19 cellular contexts compared by ENCODE assay signal in genomic region chr20:4836473-4836872, GRCh38.
"Had no signal": no experiment of that assay in that cellular context is flagged by ENCODE, and none has a peak within 500 bp of the region (broad histone marks: within the 10 kb centered on the region; RNA-seq: fewer than 3 reads in every experiment).

No MANE protein-coding gene starts in this region.

- H3K4me3 Mint-ChIP-seq: naive thymus-derived CD8-positive, alpha-beta T cell had no signal

- H3K36me3 Mint-ChIP-seq: naive thymus-derived CD8-positive, alpha-beta T cell had no signal

- ATAC-seq: naive thymus-derived CD8-positive, alpha-beta T cell had no signal

- FAIRE-seq: colon, frontal cortex, keratinocyte, small intestine had no signal

- H3K4me1 ChIP-seq: psoas muscle had no signal

- H3K9me3 ChIP-seq: ovary, psoas muscle, thoracic aorta, upper lobe of right lung had no signal

- H3K4me3 ChIP-seq: dorsolateral prefrontal cortex, ovary, psoas muscle, stomach, tibial nerve, upper lobe of right lung had no signal

- H3K27ac ChIP-seq: dorsolateral prefrontal cortex, psoas muscle, upper lobe of right lung had no signal

- DNase-seq: central memory CD4-positive, alpha-beta T cell; effector CD4-positive, alpha-beta T cell; mammary epithelial cell; naive thymus-derived CD8-positive, alpha-beta T cell; occipital lobe; small intestine; stimulated activated CD4-positive, alpha-beta T cell treated with anti-CD3 and anti-CD28 coated beads, Interleukin-15, amount 100 ng/mL, for 24 hours; stimulated activated CD4-positive, alpha-beta T cell treated with anti-CD3 and anti-CD28 coated beads, Interleukin-2, amount 100 ng/mL, for 48 hours; stimulated activated naive CD4-positive, alpha-beta T cell treated with Interleukin-2 at 50 U/mL for 16 hours; stomach; upper lobe of right lung had no signal

- H3K36me3 ChIP-seq: ovary, stomach, thoracic aorta, tibial nerve, upper lobe of right lung had no signal

- H3K27me3 ChIP-seq: dorsolateral prefrontal cortex, ovary, stomach, tibial nerve, upper lobe of right lung had no signal
